In genomic region chr19:52237771-52238400, GRCh38 we compare ENCODE assay signal across 8 cellular contexts. TPM values are rescaled to one million over a fixed set of nuclear protein-coding genes. Genes with fewer than 3 reads are reported as not detected.
A peak's percentile ranks its signal among the peaks of the same experiment; 100 is the strongest.
DNase-seq lines count a peak whose midpoint lies in the region; ATAC-seq and TF ChIP-seq lines count a peak whose summit lies in the region.

No MANE protein-coding gene starts in this region.

- H2AFZ ChIP-seq in smooth muscle cell (ENCODE audit: low read depth) = no peak overlapping the region

- no peak overlapping the region for H3K4me3 ChIP-seq in smooth muscle cell

- H3K27ac ChIP-seq in smooth muscle cell (ENCODE audit: low read depth) = no peak overlapping the region

- ATAC-seq in T-cell (replicated peaks in 1 of 4) (peak; percentile 44 to 66 (median 62)), HG03159 (IDR thresholded peaks at IDR 0.05; ENCODE audit: unreplicated experiment) (no peak), GM19397 (IDR thresholded peaks at IDR 0.05; ENCODE audit: unreplicated experiment) (no peak)

- H3K27me3 Mint-ChIP-seq in T-cell = no peaks in the 10 kb centered on the region

- H3K36me3 Mint-ChIP-seq in T-cell = no peaks in the 10 kb centered on the region

- no peaks in the 10 kb centered on the region for H3K79me2 ChIP-seq in smooth muscle cell (ENCODE audit: low read depth)

- H3K27ac Mint-ChIP-seq in T-cell = no peak overlapping the region

- H3K4me3 Mint-ChIP-seq in T-cell = no peak overlapping the region

- H3K9ac ChIP-seq in smooth muscle cell (ENCODE audit: low read depth) = no peak overlapping the region

- TF ChIP-seq CTCF in LNCAP (IDR thresholded peaks at IDR 0.05) = peak; percentile 92
- peak; percentile 85 for TF ChIP-seq CTCF in smooth muscle cell (IDR thresholded peaks at IDR 0.05; ENCODE audit: borderline replicate concordance, insufficient read depth, poor library complexity, severe bottlenecking)

- CTCF ChIA-PET in T-cell (lab: Charles Lee) = interaction anchor here in 1 of 2 donors (0.7 to 1.5 kb wide), 7 partner anchors 11 to 100 kb away, joined by 3 to 5 read pairs (median 5); partner anchors contain the start of genes PPP2R1A and ZNF616

- no peaks in the 10 kb centered on the region for H3K4me1 ChIP-seq in smooth muscle cell (ENCODE audit: low read depth)

- 17% methylated on average over 8 of the region's 8 CpGs for WGBS in smooth muscle cell (ENCODE audit: low lambda C conversion rate)

- DNase-seq in DMS53 treated with DMSO at 0.1 percent for 48 hours (lab: John Stamatoyannopoulos, UW; ENCODE audit: unreplicated experiment) (peak; percentile 48), T-cell (peak in 33 of 34 experiments; percentile 9 to 60 (median 35)), amygdala (lab: John Stamatoyannopoulos, UW) (peak in 35 of 56 donors; percentile 0 to 77 (median 12)), hippocampal formation (lab: John Stamatoyannopoulos, UW) (peak; percentile 25 to 55), smooth muscle cell (lab: John Stamatoyannopoulos, UW; ENCODE audit: unreplicated experiment) (peak; percentile 1)

- H3K9me3 Mint-ChIP-seq in T-cell = no peaks in the 10 kb centered on the region

- POLR2A ChIA-PET in T-cell (lab: Charles Lee) = no interaction called here

- H3K4me1 Mint-ChIP-seq in T-cell = peaks cover 0 to 2% (median 0%) of the 10 kb centered on the region in 3 donors

- no peaks in the 10 kb centered on the region for H3K9me3 ChIP-seq in smooth muscle cell (replicated peaks; ENCODE audit: low read depth)

- no peaks in the 10 kb centered on the region for H4K20me1 ChIP-seq in smooth muscle cell (ENCODE audit: low read depth)

- H3K27me3 ChIP-seq in smooth muscle cell (ENCODE audit: low read depth) = no peaks in the 10 kb centered on the region

- H3F3A ChIP-seq in smooth muscle cell (ENCODE audit: low read depth) = peaks cover 5% of the 10 kb centered on the region

- no peak overlapping the region for H3K4me2 ChIP-seq in smooth muscle cell

- no peaks in the 10 kb centered on the region for H3K36me3 ChIP-seq in smooth muscle cell (ENCODE audit: low read depth)

RNA-seq across cellular contexts. Expression of gene ZNF766, which starts 31.5 kb away (rescaled TPM):
- total RNA-seq in T-cell (10 to 100 TPM; 40.3 to 46.6 (median 42.0) TPM), smooth muscle cell (16.2 and 18.7 TPM in 2 replicates)
- polyA plus RNA-seq in smooth muscle cell = 15.6 and 24.9 TPM in 2 replicates

RNA-seq across cellular contexts. Expression of gene PPP2R1A, which starts 48.0 kb away (rescaled TPM):
- total RNA-seq in T-cell (100 to 1,000 TPM; 177 to 203 (median 191) TPM), smooth muscle cell (121 and 160 TPM in 2 replicates)
- 256 and 265 TPM in 2 replicates for polyA plus RNA-seq in smooth muscle cell

RNA-seq across cellular contexts. Expression of gene ZNF480, which starts 59.1 kb away (rescaled TPM):
- 10 to 100 TPM in 4 of 5 donors, 1 to 10 TPM in 1; 9.3 to 22.1 (median 18.9) TPM for total RNA-seq in T-cell
- 7.4 and 7.5 TPM in 2 replicates for total RNA-seq in smooth muscle cell
- 10.7 and 11.0 TPM in 2 replicates for polyA plus RNA-seq in smooth muscle cell

Comparison
In these comparisons a context has a peak if more than half of its experiments do, and no peak if none do; other contexts are left out.
1. ATAC-seq: peak in T-cell (4 of 4); none in HG03159 (single experiment) and GM19397 (single experiment).
2. Peak in every context shown above with its lines, with median percentiles within 50 percentile points of each other: DNase-seq.